ENCODE assay signal across 11 cellular contexts in genomic region chr6:140809694-140810101, GRCh38.
DNase-seq lines count a peak whose midpoint lies in the region; ATAC-seq, FAIRE-seq and TF ChIP-seq lines count a peak whose summit lies in the region.
"Had no signal": no experiment of that assay in that cellular context is flagged by ENCODE, and none has a peak within 500 bp of the region (broad histone marks: within the 10 kb centered on the region; RNA-seq: fewer than 3 reads in every experiment).

No MANE protein-coding gene starts in this region.

- H2AK5ac ChIP-seq in H1 (ENCODE audit: low read depth, low read length) = no peak overlapping the region

- H3K4me3 ChIP-seq in H1 (ENCODE audit: extremely low read depth in 1 of 4, insufficient read depth in 2 of 4, low read depth in 3 of 4, low read length in 4 of 4) = no peak overlapping the region

- H3K56ac ChIP-seq in H1 (replicated peaks; ENCODE audit: insufficient read length, low read depth, low read length) = no peak overlapping the region

- no peak overlapping the region for H3K4ac ChIP-seq in H1 (replicated peaks; ENCODE audit: insufficient read length, low read depth, low read length)

- H4K5ac ChIP-seq in H1 (ENCODE audit: insufficient read length, low read depth, low read length) = no peak overlapping the region

- H3K4me2 ChIP-seq in H1 (ENCODE audit: insufficient read depth in 1 of 2, low read depth in 2 of 2, low read length in 2 of 2) = no peak overlapping the region

- TF ChIP-seq CTCF in H1 (IDR thresholded peaks at IDR 0.05; ENCODE audit: control extremely low read depth in 1 of 3, insufficient read depth in 1 of 3, low read depth in 1 of 3, low read length in 3 of 3) = no peak

- H2BK15ac ChIP-seq in H1 (ENCODE audit: low read length) = no peak overlapping the region

- H2BK5ac ChIP-seq in H1 (ENCODE audit: low read depth, low read length) = no peak overlapping the region

- no peaks in the 10 kb centered on the region for H3K79me2 ChIP-seq in H1 (ENCODE audit: control insufficient read depth in 1 of 2, insufficient read depth in 2 of 2, low read length in 2 of 2)

- no peaks in the 10 kb centered on the region for H3K23me2 ChIP-seq in H1 (ENCODE audit: low read depth, low read length)

- no peaks in the 10 kb centered on the region for H3K79me1 ChIP-seq in H1 (ENCODE audit: low read depth, low read length)

- CTCF ChIA-PET in H1 (lab: Charles Lee; ENCODE audit: partially characterized antibody) = interaction anchor here (1.0 kb wide), 1 partner anchor 268 kb away, joined by 3 read pairs; no protein-coding TSS in a partner anchor

- no peak overlapping the region for H3K23ac ChIP-seq in H1 (ENCODE audit: insufficient read length)

- no peak overlapping the region for H2BK20ac ChIP-seq in H1 (ENCODE audit: low read length)

- POLR2A ChIA-PET in H1 (lab: Charles Lee; ENCODE audit: partially characterized antibody) = no interaction called here

- no peak overlapping the region for H3K27ac ChIP-seq in H1 (ENCODE audit: low read depth, low read length)
- H3K27ac ChIP-seq: RWPE1 had no signal

- H3K27me3 ChIP-seq in H1 (replicated peaks in 1 of 4; ENCODE audit: control insufficient read depth in 3 of 4, extremely low read depth in 1 of 4, insufficient read depth in 3 of 4, low read length in 3 of 4) = no peaks in the 10 kb centered on the region

- H4K8ac ChIP-seq in H1 (ENCODE audit: extremely low read depth, insufficient read depth, low read length) = no peak overlapping the region

- ATAC-seq in GM18861 (IDR thresholded peaks at IDR 0.05; ENCODE audit: unreplicated experiment) (peak; percentile 79), GM21717 (IDR thresholded peaks at IDR 0.05; ENCODE audit: unreplicated experiment) (peak; percentile 93), HG03469 (IDR thresholded peaks at IDR 0.05; ENCODE audit: unreplicated experiment) (peak; percentile 97)

- WGBS in H1 (ENCODE audit: extremely low coverage in 1 of 2, insufficient coverage in 1 of 2, insufficient read length in 1 of 2, insufficient replicate concordance in 2 of 2, low coverage in 1 of 2, low lambda C conversion rate in 2 of 2, missing lambda C conversion rate in 1 of 2), 2 experiments = 100% methylated on average over 1 of the region's 3 CpGs; no CpG with 5 or more reads in 1 of the 2 experiments

- no peak overlapping the region for H3K18ac ChIP-seq in H1 (ENCODE audit: extremely low read depth, low read length)

- no peak overlapping the region for H3K14ac ChIP-seq in H1 (ENCODE audit: insufficient read length)

- TF ChIP-seq POLR2A in H1 (IDR thresholded peaks at IDR 0.05; ENCODE audit: control extremely low read depth in 1 of 2, low read depth in 2 of 2, low read length in 2 of 2) = no peak

- H2AFZ ChIP-seq in H1 (ENCODE audit: low read length) = peak overlapping the region; percentile 44; the same call in 1 of the 2 replicates

- H4K91ac ChIP-seq in H1 (replicated peaks; ENCODE audit: insufficient read length, low read length) = no peak overlapping the region

- H2BK12ac ChIP-seq in H1 (ENCODE audit: low read depth, low read length) = no peak overlapping the region

- H3K36me3 ChIP-seq in H1 (ENCODE audit: control insufficient read depth in 2 of 4, insufficient read depth in 4 of 4, low read length in 3 of 4) = no peaks in the 10 kb centered on the region

- no peaks in the 10 kb centered on the region for H4K20me1 ChIP-seq in H1 (replicated peaks in 1 of 2; ENCODE audit: control insufficient read depth in 1 of 2, insufficient read depth in 2 of 2, low read length in 2 of 2)

- no peak for TF ChIP-seq EP300 in H1 (IDR thresholded peaks at IDR 0.05; ENCODE audit: borderline replicate concordance in 1 of 2, low read depth in 2 of 2, low read length in 2 of 2)

- FAIRE-seq in H1 (lab: Jason Lieb, UNC) = no peak
- FAIRE-seq in GM19239 (lab: Jason Lieb, UNC) = no peak
- FAIRE-seq: G401.6, small intestine had no signal

- no peaks in the 10 kb centered on the region; a peak in 1 of 4 replicates for H3K9me3 ChIP-seq in H1 (ENCODE audit: insufficient read depth in 2 of 2, low read depth in 1 of 2, low read length in 1 of 2)

- H3K9ac ChIP-seq in H1 (replicated peaks in 1 of 4; ENCODE audit: extremely low read depth in 1 of 4, low read depth in 3 of 4, low read length in 3 of 4) = no peak overlapping the region

- no peaks in the 10 kb centered on the region for H3K4me1 ChIP-seq in H1 (replicated peaks in 1 of 4; ENCODE audit: control insufficient read depth in 3 of 4, insufficient read depth in 4 of 4, low read length in 3 of 4)

- DNase-seq in H1 (ENCODE audit: low read depth in 1 of 2, low spot score in 2 of 2) (no peak), retina (no peak), NCI-H2227 (lab: John Stamatoyannopoulos, UW; ENCODE audit: unreplicated experiment) (no peak), GM19239 (ENCODE audit: insufficient read length, low spot score) (no peak), pons (ENCODE audit: low spot score) (no peak)
- DNase-seq: small intestine had no signal

- H2BK120ac ChIP-seq in H1 (replicated peaks; ENCODE audit: low read depth, low read length) = no peak overlapping the region

- no peak for TF ChIP-seq RAD21 in H1 (IDR thresholded peaks at IDR 0.05 in 1 of 2, conservative IDR thresholded peaks at IDR 0.05 in 1 of 2; ENCODE audit: low read depth in 2 of 2, low read length in 2 of 2)

TF ChIP-seq in H1, 55 proteins besides CTCF, POLR2A, EP300 and RAD21:
- TF ChIP-seq TAF1 (IDR thresholded peaks at IDR 0.05; ENCODE audit: low read depth, low read length) = no peak
- TF ChIP-seq JUND (IDR thresholded peaks at IDR 0.05; ENCODE audit: low read length) = no peak
- TF ChIP-seq RNF2 (IDR thresholded peaks at IDR 0.05; ENCODE audit: borderline replicate concordance, low read depth, low read length, missing control alignments, poor library complexity, severe bottlenecking) = no peak
- TF ChIP-seq CEBPB (IDR thresholded peaks at IDR 0.05; ENCODE audit: low read depth, low read length) = no peak
- no peak for TF ChIP-seq MAX (IDR thresholded peaks at IDR 0.05)
- TF ChIP-seq RXRA (IDR thresholded peaks at IDR 0.05; ENCODE audit: insufficient read depth, low read depth, low read length) = no peak
- no peak for TF ChIP-seq BACH1 (IDR thresholded peaks at IDR 0.05; ENCODE audit: low read length)
- TF ChIP-seq ATF3 (IDR thresholded peaks at IDR 0.05; ENCODE audit: insufficient read depth, low read depth, low read length) = no peak
